ENCODE assay signal across 8 cellular contexts in the genomic region with DNA sequence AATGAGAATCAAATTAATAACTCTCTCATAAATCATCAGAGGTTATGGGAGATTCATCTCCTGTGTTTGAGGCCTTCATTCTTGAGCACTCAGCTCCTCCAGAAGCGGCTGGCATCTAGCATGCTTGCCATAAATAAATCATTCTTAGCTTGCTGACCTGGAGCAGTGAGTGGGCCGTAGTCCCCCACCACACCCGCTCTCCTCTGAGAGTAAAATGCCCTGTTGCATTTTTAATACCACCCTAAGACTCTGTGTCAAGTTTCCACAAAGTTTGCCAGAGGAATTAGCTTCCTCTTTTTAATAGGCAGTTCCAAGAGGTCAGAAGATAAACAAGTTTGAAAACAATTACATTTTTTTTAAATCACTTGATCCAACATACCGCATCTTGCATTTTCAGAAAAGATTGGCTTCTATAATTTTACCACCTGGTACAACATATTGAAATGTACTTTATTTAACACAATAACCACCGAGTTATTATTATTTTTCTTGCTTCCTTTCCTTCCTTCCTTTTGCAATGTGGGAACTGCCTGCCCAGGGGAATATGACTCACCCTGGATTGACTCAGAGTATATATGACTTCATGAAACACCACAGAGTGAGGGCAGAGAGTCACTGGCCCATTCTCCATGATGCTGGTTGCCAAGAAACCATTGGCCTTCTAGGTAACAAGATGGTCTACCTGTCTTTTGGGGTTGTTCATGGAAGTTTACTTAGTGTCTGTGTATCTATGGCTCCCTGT. TPM values are rescaled to one million over a fixed set of nuclear protein-coding genes. Genes with fewer than 3 reads are reported as not detected.
DNase-seq lines count a peak whose midpoint lies in the region; FAIRE-seq and TF ChIP-seq lines count a peak whose summit lies in the region.

No MANE protein-coding gene starts in this region.

- no peak overlapping the region for H2AFZ ChIP-seq in ACC112 (ENCODE audit: low read length, unreplicated experiment)

- peaks cover 10% of the 10 kb centered on the region for H3K4me1 ChIP-seq in ACC112 (ENCODE audit: control insufficient read depth, insufficient read depth, low read length, unreplicated experiment)

- DNase-seq in HTR-8/SVneo (ENCODE audit: insufficient read length, low spot score) (peak; percentile 64), brain pericyte (ENCODE audit: low read depth, low spot score) (peak; percentile 72), lung microvascular endothelial cell (ENCODE audit: low read depth in 2 of 2) (peak; percentile 88 to 89), cerebellar nuclear complex (lab: John Stamatoyannopoulos, UW) (no peak), NCI-H1048 (lab: John Stamatoyannopoulos, UW) (no peak), HUDEP-2 (lab: John Stamatoyannopoulos, UW; ENCODE audit: unreplicated experiment in 76 of 76) (no peak), GM12892 (ENCODE audit: insufficient read length) (no peak)

- H3K27ac ChIP-seq in ACC112 (ENCODE audit: low read depth, low read length): peak overlapping the region; percentile 69

- no peaks in the 10 kb centered on the region for H3K27me3 ChIP-seq in ACC112 (ENCODE audit: insufficient read depth, low read length)

- H3K4me3 ChIP-seq in ACC112 (ENCODE audit: low read depth, low read length): no peak overlapping the region

- TF ChIP-seq POLR2A in GM12892 (IDR thresholded peaks at IDR 0.05; ENCODE audit: low read depth, low read length): no peak

- no peaks in the 10 kb centered on the region for H3K36me3 ChIP-seq in ACC112 (ENCODE audit: insufficient read depth, low read length)

- peak; percentile 13 for FAIRE-seq in HTR-8/SVneo (lab: Jason Lieb, UNC)
- no peak for FAIRE-seq in GM12892 (lab: Jason Lieb, UNC)

- H3K79me2 ChIP-seq in ACC112 (ENCODE audit: control insufficient read depth, insufficient read depth, low read length, unreplicated experiment): no peaks in the 10 kb centered on the region

RNA-seq across cellular contexts. Expression of gene CLIC5, which starts 29.4 kb away (rescaled TPM):
- under 0.01 TPM in 1 of 2 replicates, not detected in the other for total RNA-seq in lung microvascular endothelial cell
- 0.13 TPM for polyA plus RNA-seq in GM12892 (2012; ENCODE audit: missing spikeins)

Comparison
In these comparisons a context has a peak if more than half of its experiments do, and no peak if none do; other contexts are left out.
1. DNase-seq: peak in HTR-8/SVneo (single experiment), brain pericyte (single experiment) and lung microvascular endothelial cell (2 of 2); none in cerebellar nuclear complex (0 of 2), NCI-H1048 (single experiment), HUDEP-2 (0 of 76) and GM12892 (single experiment).